ENCODE assay signal across 21 cellular contexts in genomic region chr3:170914690-170915089, GRCh38.
"Had no signal": no experiment of that assay in that cellular context is flagged by ENCODE, and none has a peak within 500 bp of the region (broad histone marks: within the 10 kb centered on the region; RNA-seq: fewer than 3 reads in every experiment).

No MANE protein-coding gene starts in this region.

- H3K27me3 ChIP-seq: gastroesophageal sphincter, left lung, sigmoid colon, stomach, transverse colon had no signal

- DNase-seq: effector CD4-positive, alpha-beta T cell; endodermal cell; erythroblast; glutamatergic neuron; left lung; lower lobe of right lung; midbrain; psoas muscle; retina; sigmoid colon; small intestine; stimulated activated CD4-positive, alpha-beta T cell treated with anti-CD3 and anti-CD28 coated beads, Interleukin-12 subunit alpha, Interleukin-12 subunit beta, amount 100 ng/mL, for 4 hours; stimulated activated naive CD4-positive, alpha-beta T cell; stomach; substantia nigra; transverse colon had no signal

- H3K4me3 Mint-ChIP-seq: endodermal cell, memory B cell, nephron had no signal

- H3K4me1 ChIP-seq: gastroesophageal sphincter, left lung, lower lobe of right lung, psoas muscle, sigmoid colon, stomach, transverse colon had no signal

- H3K27ac ChIP-seq: coronary artery, gastroesophageal sphincter, left lung, lower lobe of right lung, psoas muscle, sigmoid colon, stomach, thoracic aorta, transverse colon had no signal

- ATAC-seq: gastroesophageal sphincter, left lung, lower lobe of right lung, psoas muscle had no signal

- H3K4me1 Mint-ChIP-seq: memory B cell, nephron had no signal

- H3K4me3 ChIP-seq: coronary artery, gastroesophageal sphincter, left lung, lower lobe of right lung, psoas muscle, sigmoid colon, stomach, thoracic aorta, transverse colon had no signal

- H3K27ac Mint-ChIP-seq: endodermal cell, memory B cell, nephron had no signal

- H3K36me3 ChIP-seq: gastroesophageal sphincter, left lung, lower lobe of right lung, sigmoid colon, stomach, thoracic aorta, transverse colon had no signal
